ENCODE assay signal across 16 cellular contexts in the genomic region with DNA sequence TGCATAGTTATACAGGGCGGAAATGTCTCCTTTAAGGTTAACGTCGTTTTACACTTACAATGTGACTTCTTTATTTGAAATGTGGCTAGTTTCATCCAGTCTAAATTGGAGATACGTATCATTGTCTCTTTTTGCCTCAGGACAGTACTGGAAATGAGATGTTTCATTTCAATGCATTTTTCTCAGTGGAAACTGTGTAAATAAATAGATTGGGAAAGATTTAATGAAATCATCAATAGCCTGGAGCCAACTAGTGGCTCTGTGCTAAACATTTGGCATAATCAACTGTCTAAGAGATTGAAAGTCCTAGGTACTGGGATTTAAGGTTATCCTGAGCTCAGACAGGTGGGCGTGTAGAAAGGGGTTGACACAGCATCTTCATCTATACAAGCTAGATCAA.
DNase-seq lines count a peak whose midpoint lies in the region; ATAC-seq, FAIRE-seq and TF ChIP-seq lines count a peak whose summit lies in the region.
"Had no signal": no experiment of that assay in that cellular context is flagged by ENCODE, and none has a peak within 500 bp of the region (broad histone marks: within the 10 kb centered on the region; RNA-seq: fewer than 3 reads in every experiment).

No MANE protein-coding gene starts in this region.

- intact Hi-C loops in PC-3 (cut with micrococcal nuclease): no loop called here
- intact Hi-C loops in activated CD4-positive, alpha-beta memory T cell treated with anti-CD3 and anti-CD28 coated beads for 36 hours (cut with micrococcal nuclease): no loop called here

- ATAC-seq in PC-3: no peak
- no peak for ATAC-seq in GM18498 (IDR thresholded peaks at IDR 0.05; ENCODE audit: unreplicated experiment)
- no peak for ATAC-seq in GM21381 (IDR thresholded peaks at IDR 0.05; ENCODE audit: unreplicated experiment)
- ATAC-seq: HepG2 had no signal

- no peak for FAIRE-seq in bronchial epithelial cell (lab: Jason Lieb, UNC)
- FAIRE-seq: GM18507, HepG2 had no signal

- H3K4me3 Mint-ChIP-seq in activated CD4-positive, alpha-beta memory T cell treated with anti-CD3 and anti-CD28 coated beads for 36 hours: no peak overlapping the region
- H3K4me3 Mint-ChIP-seq: CD4-positive, CD25-positive, alpha-beta regulatory T cell; H9 had no signal

- H4K20me1 ChIP-seq in PC-3 (ENCODE audit: low read length): no peaks in the 10 kb centered on the region
- H4K20me1 ChIP-seq: BLaER1 treated with 17β-estradiol and CSF1 and Interleukin-3, amounts not matched to agents 10 nM and 100 nM had no signal

- no TSS peak for BruUV-seq in PC-3 (replicated peaks; lab: Mats Ljungman, UMichigan)

- H3K79me2 ChIP-seq in PC-3 (ENCODE audit: low read length): no peaks in the 10 kb centered on the region

- H3K4me3 ChIP-seq in PC-3 (ENCODE audit: low read length): no peak overlapping the region
- no peak overlapping the region for H3K4me3 ChIP-seq in bronchial epithelial cell (ENCODE audit: low read depth, low read length)
- H3K4me3 ChIP-seq: BLaER1 treated with 17β-estradiol and CSF1 and Interleukin-3, amounts not matched to agents 10 nM and 100 nM had no signal

- DNase-seq in ELR (ENCODE audit: low read depth): peak; percentile 16
- peak; percentile 85 for DNase-seq in NCI-H146 (lab: John Stamatoyannopoulos, UW)
- DNase-seq in PC-3: peak; percentile 15
- DNase-seq in bronchial epithelial cell (ENCODE audit: low read depth): peak; percentile 80
- no peak for DNase-seq in activated CD4-positive, alpha-beta memory T cell treated with anti-CD3 and anti-CD28 coated beads for 36 hours
- no peak for DNase-seq in activated CD4-positive, CD25-positive, alpha-beta regulatory T cell treated with anti-CD3 and anti-CD28 coated beads, Interleukin-2, amount 50 U/mL, for 72 hours
- DNase-seq: ACHN; CD4-positive, CD25-positive, alpha-beta regulatory T cell; DMS53; GOT3; H9 had no signal

- TF ChIP-seq CTCF in PC-3 (conservative IDR thresholded peaks at IDR 0.05; ENCODE audit: low read depth, low read length) (no peak), bronchial epithelial cell (IDR thresholded peaks at IDR 0.05; ENCODE audit: insufficient read depth, low read length, severe bottlenecking) (no peak)

- POLR2A ChIA-PET in PC-3 (lab: Charles Lee; ENCODE audit: unreplicated experiment): no interaction called here
- POLR2A ChIA-PET in activated CD4-positive, alpha-beta memory T cell treated with anti-CD3 and anti-CD28 coated beads for 36 hours (lab: Charles Lee): interaction anchor here (0.7 kb wide), 1 partner anchor 10 kb away, joined by 3 read pairs; no protein-coding TSS in a partner anchor

- no peaks in the 10 kb centered on the region for H3K9me3 Mint-ChIP-seq in activated CD4-positive, alpha-beta memory T cell treated with anti-CD3 and anti-CD28 coated beads for 36 hours
- H3K9me3 Mint-ChIP-seq: H9 had no signal

- no peaks in the 10 kb centered on the region for H3K4me1 Mint-ChIP-seq in activated CD4-positive, alpha-beta memory T cell treated with anti-CD3 and anti-CD28 coated beads for 36 hours (ENCODE audit: low read depth)
- H3K4me1 Mint-ChIP-seq: CD4-positive, CD25-positive, alpha-beta regulatory T cell; H9 had no signal

- peaks cover 3% of the 10 kb centered on the region for H3K27me3 Mint-ChIP-seq in activated CD4-positive, alpha-beta memory T cell treated with anti-CD3 and anti-CD28 coated beads for 36 hours

- H3K4me2 ChIP-seq in PC-3 (ENCODE audit: low read length): no peak overlapping the region
- H3K4me2 ChIP-seq: BLaER1 treated with 17β-estradiol and CSF1 and Interleukin-3, amounts not matched to agents 10 nM and 100 nM had no signal

- H3K9me2 ChIP-seq in PC-3 (replicated peaks; ENCODE audit: low read length): no peaks in the 10 kb centered on the region

- H3K27me3 ChIP-seq in PC-3 (ENCODE audit: low read length): no peaks in the 10 kb centered on the region
- H3K27me3 ChIP-seq in bronchial epithelial cell (ENCODE audit: control insufficient read depth, insufficient read depth, low read length): no peaks in the 10 kb centered on the region
- H3K27me3 ChIP-seq: BLaER1 treated with 17β-estradiol and CSF1 and Interleukin-3, amounts not matched to agents 10 nM and 100 nM had no signal

- H3K27ac ChIP-seq in PC-3 (ENCODE audit: low read length): no peak overlapping the region
- H3K27ac ChIP-seq: BLaER1 treated with 17β-estradiol and CSF1 and Interleukin-3, amounts not matched to agents 10 nM and 100 nM had no signal

- peaks cover 9% of the 10 kb centered on the region; the same call in 1 of the 2 replicates for H3K4me1 ChIP-seq in PC-3 (ENCODE audit: insufficient read depth, low read length)
- H3K4me1 ChIP-seq: BLaER1 treated with 17β-estradiol and CSF1 and Interleukin-3, amounts not matched to agents 10 nM and 100 nM had no signal

- no peak overlapping the region for H3K9ac ChIP-seq in PC-3 (ENCODE audit: low read length)
- H3K9ac ChIP-seq: BLaER1 treated with 17β-estradiol and CSF1 and Interleukin-3, amounts not matched to agents 10 nM and 100 nM had no signal

- no peaks in the 10 kb centered on the region for H3K9me3 ChIP-seq in PC-3 (ENCODE audit: low read length)
- H3K9me3 ChIP-seq: BLaER1 treated with 17β-estradiol and CSF1 and Interleukin-3, amounts not matched to agents 10 nM and 100 nM had no signal

- H3K36me3 ChIP-seq in PC-3 (ENCODE audit: low read depth, low read length): no peaks in the 10 kb centered on the region
- no peaks in the 10 kb centered on the region for H3K36me3 ChIP-seq in bronchial epithelial cell (ENCODE audit: control insufficient read depth, insufficient read depth, low read length)
- H3K36me3 ChIP-seq: BLaER1 treated with 17β-estradiol and CSF1 and Interleukin-3, amounts not matched to agents 10 nM and 100 nM had no signal

- CTCF ChIA-PET in PC-3 (lab: Charles Lee): no interaction called here
- CTCF ChIA-PET in activated CD4-positive, alpha-beta memory T cell treated with anti-CD3 and anti-CD28 coated beads for 36 hours (lab: Charles Lee): no interaction called here

- H3K36me3 Mint-ChIP-seq in activated CD4-positive, alpha-beta memory T cell treated with anti-CD3 and anti-CD28 coated beads for 36 hours: no peaks in the 10 kb centered on the region
- H3K36me3 Mint-ChIP-seq: CD4-positive, CD25-positive, alpha-beta regulatory T cell had no signal

- H3F3A ChIP-seq in PC-3 (ENCODE audit: low read length, unreplicated experiment): no peaks in the 10 kb centered on the region

- no peak overlapping the region for H2AFZ ChIP-seq in PC-3 (ENCODE audit: low read length)

- H3K27ac Mint-ChIP-seq in activated CD4-positive, alpha-beta memory T cell treated with anti-CD3 and anti-CD28 coated beads for 36 hours: no peak overlapping the region
- H3K27ac Mint-ChIP-seq: CD4-positive, CD25-positive, alpha-beta regulatory T cell; H9 had no signal

Comparison
In these comparisons a context has a peak if more than half of its experiments do, and no peak if none do; other contexts are left out.
1. DNase-seq: peak in ELR (single experiment), NCI-H146 (single experiment), PC-3 (single experiment) and bronchial epithelial cell (single experiment); none in activated CD4-positive, alpha-beta memory T cell treated with anti-CD3 and anti-CD28 coated beads for 36 hours (single experiment) and activated CD4-positive, CD25-positive, alpha-beta regulatory T cell treated with anti-CD3 and anti-CD28 coated beads, Interleukin-2, amount 50 U/mL, for 72 hours (single experiment).